In genomic region chr6:15375638-15376290, GRCh38 we compare ENCODE assay signal across 14 cellular contexts.
DNase-seq lines count a peak whose midpoint lies in the region; ATAC-seq and TF ChIP-seq lines count a peak whose summit lies in the region.
"Had no signal": no experiment of that assay in that cellular context is flagged by ENCODE, and none has a peak within 500 bp of the region (broad histone marks: within the 10 kb centered on the region; RNA-seq: fewer than 3 reads in every experiment).

No MANE protein-coding gene starts in this region.

- TF ChIP-seq CTCF in CD4-positive, alpha-beta T cell (IDR thresholded peaks at IDR 0.05): no peak
- no peak for TF ChIP-seq CTCF in HCT116 (IDR thresholded peaks at IDR 0.05 in 2 of 3, conservative IDR thresholded peaks at IDR 0.05 in 1 of 3; ENCODE audit: borderline replicate concordance in 1 of 3, insufficient read depth in 1 of 3, low read depth in 2 of 3, low read length in 2 of 3)
- TF ChIP-seq CTCF in chondrocyte (IDR thresholded peaks at IDR 0.05): no peak
- TF ChIP-seq CTCF in parathyroid adenoma (IDR thresholded peaks at IDR 0.05): no peak

- no peak for DNase-seq in CD4-positive, alpha-beta T cell
- DNase-seq in HCT116 (ENCODE audit: low read depth, low spot score) (no peak), chondrocyte (ENCODE audit: low spot score) (no peak), iPS-NIHi11 (ENCODE audit: low spot score) (no peak), NCI-H1436 treated with DMSO at 0.1 percent for 48 hours (lab: John Stamatoyannopoulos, UW) (no peak), DMS153 treated with DMSO at 0.1 percent for 48 hours (lab: John Stamatoyannopoulos, UW; ENCODE audit: unreplicated experiment) (no peak)
- DNase-seq: DMS53, H7, NCI-H1092, NCI-H1694 treated with DMSO at 0.1 percent for 48 hours, NCI-H226, NCI-H524 treated with DMSO at 0.1 percent for 48 hours had no signal

- intact Hi-C loops in CD4-positive, alpha-beta T cell (cut with DNase I, micrococcal nuclease): no loop called here
- intact Hi-C loops in HCT116 (cut with micrococcal nuclease): no loop called here

- H3K27ac Mint-ChIP-seq in CD4-positive, alpha-beta T cell: peak overlapping the region; percentile 24
- H3K27ac Mint-ChIP-seq in chondrocyte (ENCODE audit: unreplicated experiment): peak overlapping the region; percentile 2

- H4K20me1 ChIP-seq in HCT116 (ENCODE audit: insufficient read depth): 0 out of 2 replicates have a peak, but pooled peaks cover 4% of the 10 kb centered on the region

- peaks cover 51% of the 10 kb centered on the region for H3K4me1 Mint-ChIP-seq in CD4-positive, alpha-beta T cell (ENCODE audit: low read depth)
- H3K4me1 Mint-ChIP-seq in chondrocyte (ENCODE audit: low read depth): peaks cover 10% of the 10 kb centered on the region

- no peaks in the 10 kb centered on the region for H3K27me3 Mint-ChIP-seq in CD4-positive, alpha-beta T cell
- no peaks in the 10 kb centered on the region for H3K27me3 Mint-ChIP-seq in chondrocyte (ENCODE audit: low read depth)

- no peak overlapping the region for H3K4me2 ChIP-seq in HCT116 (ENCODE audit: low read length)
- H3K4me2 ChIP-seq in parathyroid adenoma (ENCODE audit: low read length): peak overlapping the region; percentile 14

- no peak overlapping the region for H3K4me3 ChIP-seq in HCT116 (replicated peaks in 1 of 2; ENCODE audit: low read depth in 1 of 2, low read length in 2 of 2)
- H3K4me3 ChIP-seq in parathyroid adenoma (ENCODE audit: low read depth, low read length): peak overlapping the region; percentile 15

- CTCF ChIA-PET in CD4-positive, alpha-beta T cell (lab: Charles Lee): no interaction called here
- CTCF ChIA-PET in HCT116 (lab: Charles Lee): no interaction called here

- H3K27me3 ChIP-seq in CD4-positive, alpha-beta T cell (ENCODE audit: control insufficient read depth, insufficient read depth, low read length): no peaks in the 10 kb centered on the region
- H3K27me3 ChIP-seq in HCT116 (ENCODE audit: insufficient read depth, low read length) (no peaks in the 10 kb centered on the region), parathyroid adenoma (ENCODE audit: control insufficient read depth, insufficient read depth, low read length) (no peaks in the 10 kb centered on the region)

- TF ChIP-seq RAD21 in HCT116 (IDR thresholded peaks at IDR 0.05; ENCODE audit: low read depth): no peak

- H2AFZ ChIP-seq in HCT116 (ENCODE audit: low read depth, low read length, poor library complexity, severe bottlenecking) (no peak overlapping the region), parathyroid adenoma (no peak overlapping the region)

- H3K36me3 ChIP-seq in HCT116 (ENCODE audit: control insufficient read depth in 1 of 2, insufficient read depth in 2 of 2, low read length in 2 of 2) (no peaks in the 10 kb centered on the region), parathyroid adenoma (ENCODE audit: control insufficient read depth, insufficient read depth, low read length) (no peaks in the 10 kb centered on the region)

- RAD21 ChIA-PET in HCT116 (lab: Charles Lee; ENCODE audit: low non-redundant PET in 1 of 2, low total read pairs in 2 of 2, uncharacterized antibody in 2 of 2, unreplicated experiment in 2 of 2): no interaction called here

- peaks cover 29% of the 10 kb centered on the region for H3K36me3 Mint-ChIP-seq in CD4-positive, alpha-beta T cell (ENCODE audit: low read depth)
- no peaks in the 10 kb centered on the region for H3K36me3 Mint-ChIP-seq in chondrocyte (ENCODE audit: low read depth)

- H3K9ac ChIP-seq in HCT116 (ENCODE audit: low read length): no peak overlapping the region
- no peak overlapping the region for H3K9ac ChIP-seq in parathyroid adenoma

- TF ChIP-seq POLR2A in HCT116 (IDR thresholded peaks at IDR 0.05; ENCODE audit: borderline replicate concordance, extremely low read depth, insufficient read depth, insufficient read length): no peak

- H3K27ac ChIP-seq in CD4-positive, alpha-beta T cell (ENCODE audit: low read depth, low read length): no peak overlapping the region
- H3K27ac ChIP-seq in HCT116 (ENCODE audit: low read depth, low read length) (no peak overlapping the region), parathyroid adenoma (peak overlapping the region; percentile 47)

- H3K4me1 ChIP-seq in HCT116 (ENCODE audit: control insufficient read depth in 1 of 2, insufficient read depth in 2 of 2, low read length in 2 of 2): no peaks in the 10 kb centered on the region
- peaks cover 33% of the 10 kb centered on the region for H3K4me1 ChIP-seq in parathyroid adenoma

- H3K9me3 Mint-ChIP-seq in CD4-positive, alpha-beta T cell: no peaks in the 10 kb centered on the region
- H3K9me3 Mint-ChIP-seq in chondrocyte (ENCODE audit: low read depth): no peaks in the 10 kb centered on the region

- TSS peak; percentile 20 for BruUV-seq in HCT116 (replicated peaks; lab: Mats Ljungman, UMichigan)

- H3K79me2 ChIP-seq in HCT116 (ENCODE audit: insufficient read depth, low read length) (peaks cover 79% of the 10 kb centered on the region), parathyroid adenoma (peaks cover 32% of the 10 kb centered on the region)

- no peaks in the 10 kb centered on the region for H3K9me3 ChIP-seq in CD4-positive, alpha-beta T cell (ENCODE audit: control insufficient read depth, low read length)
- H3K9me3 ChIP-seq in HCT116 (ENCODE audit: control insufficient read depth in 1 of 2, insufficient read depth in 1 of 2, low read depth in 1 of 2, low read length in 2 of 2): no peaks in the 10 kb centered on the region
- no peaks in the 10 kb centered on the region for H3K9me3 ChIP-seq in parathyroid adenoma (ENCODE audit: control insufficient read depth, low read length)

- H3K9me2 ChIP-seq in HCT116 (ENCODE audit: insufficient read depth): no peaks in the 10 kb centered on the region

- POLR2A ChIA-PET in CD4-positive, alpha-beta T cell (lab: Charles Lee): no interaction called here
- POLR2A ChIA-PET in HCT116 (lab: Charles Lee): no interaction called here

- ATAC-seq in CD4-positive, alpha-beta T cell (ENCODE audit: poor library complexity): no peak
- no peak for ATAC-seq in HCT116
- ATAC-seq: Panc1 had no signal

- no peak overlapping the region for H3K4me3 Mint-ChIP-seq in CD4-positive, alpha-beta T cell
- no peak overlapping the region for H3K4me3 Mint-ChIP-seq in chondrocyte (ENCODE audit: unreplicated experiment)

TF ChIP-seq in HCT116, 20 proteins besides CTCF, POLR2A, EP300 and RAD21:
- TF ChIP-seq CBX3 (IDR thresholded peaks at IDR 0.05; ENCODE audit: low read depth) (no peak), ELF1 (IDR thresholded peaks at IDR 0.05; ENCODE audit: borderline replicate concordance, low read depth) (no peak), CEBPB (IDR thresholded peaks at IDR 0.05; ENCODE audit: low read depth) (no peak), EGR1 (IDR thresholded peaks at IDR 0.05; ENCODE audit: low read depth) (no peak), EZH2 (IDR thresholded peaks at IDR 0.05) (no peak)
